In the genomic region with DNA sequence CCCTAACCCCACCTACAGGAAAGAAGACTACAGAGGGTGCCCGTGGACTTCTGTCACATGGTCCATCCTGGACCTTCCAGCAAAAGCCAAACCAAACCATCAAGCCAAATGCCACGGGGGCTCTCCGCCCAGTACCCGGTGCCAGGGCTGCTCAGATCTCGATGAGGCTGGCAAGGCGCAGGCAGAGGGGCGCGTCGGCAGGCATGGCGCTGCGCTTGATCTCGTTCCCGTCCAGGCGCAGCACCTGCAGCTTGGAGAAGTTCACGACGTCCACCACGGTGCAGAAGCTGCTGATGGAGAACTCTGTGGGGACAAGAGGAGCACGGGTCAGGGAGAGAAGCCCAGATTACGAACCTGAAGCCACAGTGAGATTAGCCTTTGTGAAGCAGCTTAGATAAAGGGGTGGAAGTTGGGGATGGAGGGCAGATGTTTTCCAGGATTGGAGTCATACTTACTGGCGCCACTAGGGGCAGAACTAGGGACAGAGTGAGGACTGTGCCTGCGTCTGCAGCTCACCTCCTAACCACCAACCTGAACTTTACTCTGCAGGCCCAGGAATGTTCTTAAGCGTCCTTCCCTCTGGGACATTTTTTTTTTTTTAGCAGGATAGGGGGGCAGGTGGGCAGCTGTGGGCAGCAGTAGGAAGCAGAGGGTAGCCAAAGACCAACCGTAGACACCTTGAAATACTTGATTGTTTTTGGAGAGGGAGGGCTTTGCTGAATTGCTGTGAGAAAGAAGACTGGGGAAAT, we compare ENCODE assay signal across 8 cellular contexts. TPM values are rescaled to one million over a fixed set of nuclear protein-coding genes. Genes with fewer than 3 reads are reported as not detected.
DNase-seq lines count a peak whose midpoint lies in the region; ATAC-seq and TF ChIP-seq lines count a peak whose summit lies in the region.

No MANE protein-coding gene starts in this region.

- peaks cover 11% of the 10 kb centered on the region for H3K4me1 ChIP-seq in CD8-positive, alpha-beta T cell (ENCODE audit: insufficient read depth, low read length)
- peaks cover 0 to 6% of the 10 kb centered on the region in 2 experiments; a peak in 3 of 4 replicates for H3K4me1 ChIP-seq in HCT116 (ENCODE audit: control insufficient read depth in 1 of 2, insufficient read depth in 2 of 2, low read length in 2 of 2)

- H3K27ac Mint-ChIP-seq in CD8-positive, alpha-beta T cell = no peak overlapping the region

- H3K4me3 Mint-ChIP-seq in CD8-positive, alpha-beta T cell = no peak overlapping the region

- intact Hi-C loops in CD8-positive, alpha-beta T cell (cut with DNase I, micrococcal nuclease) = loop anchor here in 1 of 2 experiments (5.0 kb wide), 1 partner anchor 360 kb away; no protein-coding TSS in a partner anchor
- intact Hi-C loops in HCT116 (cut with micrococcal nuclease) (loop anchor here (5.0 kb wide), 1 partner anchor 160 kb away; no protein-coding TSS in a partner anchor), posterior cingulate gyrus (cut with DNase I) (no loop called here)

- RAD21 ChIA-PET in HCT116 (lab: Charles Lee; ENCODE audit: low non-redundant PET in 1 of 2, low total read pairs in 2 of 2, uncharacterized antibody in 2 of 2, unreplicated experiment in 2 of 2) = interaction anchor here in 1 of 2 experiments (1.5 kb wide), 2 partner anchors 98 to 146 kb away, joined by 5 to 6 read pairs; no protein-coding TSS in a partner anchor

- no peaks in the 10 kb centered on the region for H4K20me1 ChIP-seq in HCT116 (ENCODE audit: insufficient read depth)

- no peaks in the 10 kb centered on the region for H3K79me2 ChIP-seq in HCT116 (ENCODE audit: insufficient read depth, low read length)

- no peak for TF ChIP-seq POLR2A in HCT116 (IDR thresholded peaks at IDR 0.05; ENCODE audit: borderline replicate concordance, extremely low read depth, insufficient read depth, insufficient read length)

- peak in 4 of 7 experiments; percentile 43 to 69 (median 54) for DNase-seq in CD8-positive, alpha-beta T cell
- peak; percentile 31 for DNase-seq in HCT116 (ENCODE audit: low read depth, low spot score)
- peak; percentile 1 for DNase-seq in NOMO-1 treated with DMSO at 0.1 percent for 48 hours (lab: John Stamatoyannopoulos, UW; ENCODE audit: unreplicated experiment)
- DNase-seq in activated T-cell treated with anti-CD3 and anti-CD28 coated beads, Interleukin-2, amount 50 U/mL, for 48 hours = peak; percentile 70 to 71
- DNase-seq in foreskin fibroblast = peak in 1 of 2 donors; percentile 65
- DNase-seq in posterior cingulate gyrus = peak in 6 of 10 donors; percentile 43 to 89 (median 60)
- DNase-seq in foreskin melanocyte = no peak

- no peaks in the 10 kb centered on the region for H3K9me3 ChIP-seq in CD8-positive, alpha-beta T cell (ENCODE audit: low read length)
- no peaks in the 10 kb centered on the region for H3K9me3 ChIP-seq in HCT116 (ENCODE audit: control insufficient read depth in 1 of 2, insufficient read depth in 1 of 2, low read depth in 1 of 2, low read length in 2 of 2)

- ATAC-seq in CD8-positive, alpha-beta T cell = peak; percentile 59
- ATAC-seq in HCT116 (peak; percentile 87), GM21447 (IDR thresholded peaks at IDR 0.05; ENCODE audit: unreplicated experiment) (no peak)

- H3K9ac ChIP-seq in HCT116 (ENCODE audit: low read length) = no peak overlapping the region

- no peaks in the 10 kb centered on the region for H3K9me2 ChIP-seq in HCT116 (ENCODE audit: insufficient read depth)

- H3K27me3 ChIP-seq in CD8-positive, alpha-beta T cell (ENCODE audit: insufficient read depth, low read length) = no peaks in the 10 kb centered on the region
- H3K27me3 ChIP-seq in HCT116 (ENCODE audit: insufficient read depth, low read length) = peaks cover 17% of the 10 kb centered on the region; the same call in 1 of the 2 replicates

- H3K4me3 ChIP-seq in CD8-positive, alpha-beta T cell (ENCODE audit: low read depth, low read length) = no peak overlapping the region
- H3K4me3 ChIP-seq in HCT116 (replicated peaks in 1 of 2; ENCODE audit: low read depth in 1 of 2, low read length in 2 of 2) = no peak overlapping the region
- H3K4me3 ChIP-seq in foreskin fibroblast (ENCODE audit: low read depth in 1 of 2, low read length in 2 of 2) = no peak overlapping the region

- H3K27ac ChIP-seq in CD8-positive, alpha-beta T cell (ENCODE audit: low read depth, low read length) = no peak overlapping the region
- no peak overlapping the region for H3K27ac ChIP-seq in HCT116 (ENCODE audit: low read depth, low read length)

- POLR2A ChIA-PET in CD8-positive, alpha-beta T cell (lab: Charles Lee) = interaction anchor here (1.1 kb wide), 1 partner anchor 69 kb away, joined by 3 read pairs; no protein-coding TSS in a partner anchor
- POLR2A ChIA-PET in HCT116 (lab: Charles Lee) = interaction anchor here (0.6 kb wide), 1 partner anchor 145 kb away, joined by 3 read pairs; no protein-coding TSS in a partner anchor

- no peak overlapping the region for H3K4me2 ChIP-seq in HCT116 (ENCODE audit: low read length)

- no peaks in the 10 kb centered on the region for H3K36me3 ChIP-seq in CD8-positive, alpha-beta T cell (ENCODE audit: insufficient read depth, low read length)
- no peaks in the 10 kb centered on the region for H3K36me3 ChIP-seq in HCT116 (ENCODE audit: control insufficient read depth in 1 of 2, insufficient read depth in 2 of 2, low read length in 2 of 2)

- no peaks in the 10 kb centered on the region for H3K9me3 Mint-ChIP-seq in CD8-positive, alpha-beta T cell

- CTCF ChIA-PET in CD8-positive, alpha-beta T cell (lab: Charles Lee) = interaction anchor here (0.8 to 22.7 kb wide), 18 partner anchors 8 to 593 kb away, joined by 3 to 908 read pairs (median 6); partner anchors contain the start of genes BTG2 and FMOD
- CTCF ChIA-PET in HCT116 (lab: Charles Lee) = interaction anchor here (0.5 to 2.6 kb wide), 18 partner anchors 8 to 359 kb away, joined by 3 to 23 read pairs (median 5); partner anchors contain the start of gene PPFIA4

- no peaks in the 10 kb centered on the region for H3K36me3 Mint-ChIP-seq in CD8-positive, alpha-beta T cell

- TF ChIP-seq RAD21 in HCT116 (IDR thresholded peaks at IDR 0.05; ENCODE audit: low read depth) = peak; percentile 48

- peaks cover 13% of the 10 kb centered on the region for H3K4me1 Mint-ChIP-seq in CD8-positive, alpha-beta T cell (ENCODE audit: low read depth)

- no TSS peak for BruUV-seq in HCT116 (replicated peaks; lab: Mats Ljungman, UMichigan)

- TF ChIP-seq CTCF in CD8-positive, alpha-beta T cell (IDR thresholded peaks at IDR 0.05) = peak; percentile 66
- TF ChIP-seq CTCF in HCT116 (IDR thresholded peaks at IDR 0.05 in 2 of 3, conservative IDR thresholded peaks at IDR 0.05 in 1 of 3; ENCODE audit: borderline replicate concordance in 1 of 3, insufficient read depth in 1 of 3, low read depth in 2 of 3, low read length in 2 of 3) (peak; percentile 39 to 81 (median 70); a peak in 5 of 6 replicates), foreskin fibroblast (IDR thresholded peaks at IDR 0.05; ENCODE audit: low read depth, low read length) (peak; percentile 83)

- H2AFZ ChIP-seq in HCT116 (ENCODE audit: low read depth, low read length, poor library complexity, severe bottlenecking) = peak overlapping the region; percentile 32

- H3K27me3 Mint-ChIP-seq in CD8-positive, alpha-beta T cell (ENCODE audit: low read depth) = peaks cover 21% of the 10 kb centered on the region

TF ChIP-seq in HCT116, 20 proteins besides CTCF, POLR2A, EP300 and RAD21:
- no peak for TF ChIP-seq YY1 (IDR thresholded peaks at IDR 0.05; ENCODE audit: extremely low read depth, insufficient replicate concordance, low read depth, low read length)
- TF ChIP-seq EGR1 (IDR thresholded peaks at IDR 0.05; ENCODE audit: low read depth) = no peak
- no peak for TF ChIP-seq CEBPB (IDR thresholded peaks at IDR 0.05; ENCODE audit: low read depth)
- TF ChIP-seq, protein P1, sequence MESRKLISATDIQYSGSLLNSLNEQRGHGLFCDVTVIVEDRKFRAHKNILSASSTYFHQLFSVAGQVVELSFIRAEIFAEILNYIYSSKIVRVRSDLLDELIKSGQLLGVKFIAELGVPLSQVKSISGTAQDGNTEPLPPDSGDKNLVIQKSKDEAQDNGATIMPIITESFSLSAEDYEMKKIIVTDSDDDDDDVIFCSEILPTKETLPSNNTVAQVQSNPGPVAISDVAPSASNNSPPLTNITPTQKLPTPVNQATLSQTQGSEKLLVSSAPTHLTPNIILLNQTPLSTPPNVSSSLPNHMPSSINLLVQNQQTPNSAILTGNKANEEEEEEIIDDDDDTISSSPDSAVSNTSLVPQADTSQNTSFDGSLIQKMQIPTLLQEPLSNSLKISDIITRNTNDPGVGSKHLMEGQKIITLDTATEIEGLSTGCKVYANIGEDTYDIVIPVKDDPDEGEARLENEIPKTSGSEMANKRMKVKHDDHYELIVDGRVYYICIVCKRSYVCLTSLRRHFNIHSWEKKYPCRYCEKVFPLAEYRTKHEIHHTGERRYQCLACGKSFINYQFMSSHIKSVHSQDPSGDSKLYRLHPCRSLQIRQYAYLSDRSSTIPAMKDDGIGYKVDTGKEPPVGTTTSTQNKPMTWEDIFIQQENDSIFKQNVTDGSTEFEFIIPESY (IDR thresholded peaks at IDR 0.05; ENCODE audit: extremely low read depth, insufficient replicate concordance, low read length) = no peak
- TF ChIP-seq ZNF274 (IDR thresholded peaks at IDR 0.05; ENCODE audit: low read depth, low read length) = no peak
- no peak for TF ChIP-seq EZH2phosphoT487 (IDR thresholded peaks at IDR 0.05; ENCODE audit: borderline replicate concordance)
- TF ChIP-seq, protein P2, sequence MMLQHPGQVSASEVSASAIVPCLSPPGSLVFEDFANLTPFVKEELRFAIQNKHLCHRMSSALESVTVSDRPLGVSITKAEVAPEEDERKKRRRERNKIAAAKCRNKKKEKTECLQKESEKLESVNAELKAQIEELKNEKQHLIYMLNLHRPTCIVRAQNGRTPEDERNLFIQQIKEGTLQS (IDR thresholded peaks at IDR 0.05) = no peak
- TF ChIP-seq SRF (IDR thresholded peaks at IDR 0.05; ENCODE audit: low read depth) = no peak
- TF ChIP-seq SP1 (IDR thresholded peaks at IDR 0.05; ENCODE audit: low read depth) = no peak
- TF ChIP-seq ZFX (IDR thresholded peaks at IDR 0.05) = no peak

RNA-seq across cellular contexts. Expression of gene FMOD, which starts 8.6 kb away (rescaled TPM):
- not detected for total RNA-seq in CD8-positive, alpha-beta T cell
- not detected for total RNA-seq in HCT116 (2021; ENCODE audit: unreplicated experiment)
- not detected in 2 replicates for polyA plus RNA-seq in HCT116 (2012)

RNA-seq across cellular contexts. Expression of gene BTG2, which starts 37.0 kb away (rescaled TPM):
- 100 to 1,000 TPM; 751 to 765 TPM for total RNA-seq in CD8-positive, alpha-beta T cell
- total RNA-seq in HCT116 (2021; ENCODE audit: unreplicated experiment) = 24.2 TPM
- 19.0 and 20.9 TPM in 2 replicates for polyA plus RNA-seq in HCT116 (2012)

Comparison
In these comparisons a context has a peak if more than half of its experiments do, and no peak if none do; other contexts are left out.
1. RNA of gene BTG2, which starts 37.0 kb away (total RNA-seq): 751 to 765 TPM in CD8-positive, alpha-beta T cell; 24.2 TPM in HCT116 (single experiment); every median in the first group is over 10 times any median in the second.
2. Peak in every context shown above with its lines, with median percentiles within 50 percentile points of each other: CTCF ChIP-seq.